ENCODE assay signal across 1 cellular context in genomic region chr1:35426097-35426586, GRCh38.
TF ChIP-seq lines count a peak whose summit lies in the region.

No MANE protein-coding gene starts in this region.

TF ChIP-seq in endothelial cell of umbilical vein, 7 proteins besides CTCF, POLR2A, EP300 and RAD21 (continued from another document):
- no peak for TF ChIP-seq MYC (IDR thresholded peaks at IDR 0.05; ENCODE audit: low read depth, low read length)
- no peak for TF ChIP-seq GATA2 (IDR thresholded peaks at IDR 0.05; ENCODE audit: insufficient read depth, insufficient read length, low read depth, low read length)
- no peak for TF ChIP-seq EZH2 (IDR thresholded peaks at IDR 0.05; ENCODE audit: borderline replicate concordance, low read depth, low read length, severe bottlenecking)
- no peak for TF ChIP-seq FOS (IDR thresholded peaks at IDR 0.05; ENCODE audit: borderline replicate concordance, insufficient read depth, low read length)
- no peak for TF ChIP-seq JUN (IDR thresholded peaks at IDR 0.05; ENCODE audit: borderline replicate concordance, insufficient read depth, insufficient read length, low read depth)
TF ChIP-seq in endothelial cell of umbilical vein: peak in this region for 0.
